In the genomic region with DNA sequence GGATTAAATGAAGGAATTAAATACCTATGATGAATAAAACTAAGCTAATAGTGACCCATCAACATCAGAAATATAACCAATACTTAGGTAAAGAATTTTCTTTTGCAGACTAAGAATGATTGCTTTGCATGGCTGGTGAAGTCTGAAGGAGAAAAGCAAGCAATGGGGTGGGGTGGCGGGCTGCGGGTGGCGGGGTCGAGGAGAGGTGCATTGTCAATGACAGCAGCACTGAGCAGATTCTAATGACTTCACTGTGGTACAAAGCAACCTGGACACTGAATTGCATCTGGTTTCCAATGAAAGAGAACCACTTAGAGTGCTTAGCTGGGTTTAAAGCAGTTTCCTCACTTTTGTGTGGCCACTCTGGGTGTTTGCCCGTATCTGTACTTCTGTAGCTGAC, we compare ENCODE assay signal across 22 cellular contexts. TPM values are rescaled to one million over a fixed set of nuclear protein-coding genes. Genes with fewer than 3 reads are reported as not detected.
"Had no signal": no experiment of that assay in that cellular context is flagged by ENCODE, and none has a peak within 500 bp of the region (broad histone marks: within the 10 kb centered on the region; RNA-seq: fewer than 3 reads in every experiment).

No MANE protein-coding gene starts in this region.

- ATAC-seq: K562, Panc1, SK-N-SH treated with all-trans-retinoic acid at 6 μM for 48 hours had no signal

- H3K27ac ChIP-seq: HL-60, KMS-11, RWPE1 had no signal

- H3K27ac Mint-ChIP-seq: IgD-negative memory B cell had no signal

- H3K4me3 ChIP-seq: K562 had no signal

- H3K36me3 Mint-ChIP-seq: IgD-negative memory B cell had no signal

- H3K4me3 Mint-ChIP-seq: IgD-negative memory B cell had no signal

- DNase-seq: Kasumi-1, MM.1S, NCI-H1092 treated with DMSO at 0.1 percent for 48 hours, NCI-H1436, NCI-H187, NCI-H2029, NCI-H2081 treated with DMSO at 0.1 percent for 48 hours, NCI-H2171, NCI-H226, NCI-H446, NCI-H510A, NCI-H524 treated with DMSO at 0.1 percent for 48 hours, NCI-H69, NCI-H774, SHP77 had no signal

RNA-seq across cellular contexts. Expression of a gene that starts 22.5 kb away (rescaled TPM):
- total RNA-seq: K562 had no signal
